In genomic region chr11:1827931-1828330, GRCh38 we compare ENCODE assay signal across 25 cellular contexts. TPM values are rescaled to one million over a fixed set of nuclear protein-coding genes. Genes with fewer than 3 reads are reported as not detected.
DNase-seq lines count a peak whose midpoint lies in the region; ATAC-seq and TF ChIP-seq lines count a peak whose summit lies in the region.
"Had no signal": no experiment of that assay in that cellular context is flagged by ENCODE, and none has a peak within 500 bp of the region (broad histone marks: within the 10 kb centered on the region; RNA-seq: fewer than 3 reads in every experiment).

No MANE protein-coding gene starts in this region.

- H3K27ac Mint-ChIP-seq in MCF 10A (ENCODE audit: low read depth, unreplicated experiment) = peak overlapping the region; percentile 79
- peak overlapping the region in 2 of 3 experiments; percentile 72 to 90 for H3K27ac Mint-ChIP-seq in nephron
- no peak overlapping the region for H3K27ac Mint-ChIP-seq in activated CD8-positive, alpha-beta T cell treated with anti-CD3 and anti-CD28 coated beads for 36 hours
- H3K27ac Mint-ChIP-seq: activated naive CD4-positive, alpha-beta T cell treated with anti-CD3 and anti-CD28 coated beads, Interleukin-2, amount 50 U/mL, for 24 hours; CD4-positive, alpha-beta T cell; IgD-negative memory B cell; immature natural killer cell; natural killer cell treated with Interleukin-12 subunit alpha and Interleukin-12 subunit beta and Interleukin-15 and Interleukin-18, amount 100 ng/mL, for 72 hours; stimulated activated naive B cell treated with anti-CD40 and anti-IgM and Interleukin-4, amounts not matched to agents 10 μg/mL and 1 μg/mL and 100 μg/mL, for 72 hours; WTC11 had no signal

- H3K9me3 ChIP-seq in Panc1 (ENCODE audit: control insufficient read depth, insufficient read depth, low read depth, low read length) (no peaks in the 10 kb centered on the region), upper lobe of left lung (no peaks in the 10 kb centered on the region)
- H3K9me3 ChIP-seq: left ventricle myocardium inferior, suprapubic skin had no signal

- H3K4me3 Mint-ChIP-seq in MCF 10A (ENCODE audit: unreplicated experiment) (peak overlapping the region; percentile 43), nephron (peak overlapping the region in 2 of 3 experiments; percentile 49 to 55)
- H3K4me3 Mint-ChIP-seq in activated CD8-positive, alpha-beta T cell treated with anti-CD3 and anti-CD28 coated beads for 36 hours = no peak overlapping the region
- H3K4me3 Mint-ChIP-seq: activated naive CD4-positive, alpha-beta T cell treated with anti-CD3 and anti-CD28 coated beads, Interleukin-2, amount 50 U/mL, for 24 hours; CD4-positive, alpha-beta T cell; IgD-negative memory B cell; immature natural killer cell; natural killer cell treated with Interleukin-12 subunit alpha and Interleukin-12 subunit beta and Interleukin-15 and Interleukin-18, amount 100 ng/mL, for 72 hours; stimulated activated naive B cell treated with anti-CD40 and anti-IgM and Interleukin-4, amounts not matched to agents 10 μg/mL and 1 μg/mL and 100 μg/mL, for 72 hours; WTC11 had no signal

- H3K27ac ChIP-seq in Panc1 (ENCODE audit: low read length) (peak overlapping the region; percentile 99), upper lobe of left lung (peak overlapping the region; percentile 38 to 80 (median 70))

- H3K27me3 Mint-ChIP-seq in MCF 10A (ENCODE audit: insufficient read depth, unreplicated experiment) (no peaks in the 10 kb centered on the region), nephron (ENCODE audit: low read depth) (peaks cover 3% of the 10 kb centered on the region)
- H3K27me3 Mint-ChIP-seq in activated CD8-positive, alpha-beta T cell treated with anti-CD3 and anti-CD28 coated beads for 36 hours = no peaks in the 10 kb centered on the region
- H3K27me3 Mint-ChIP-seq: activated naive CD4-positive, alpha-beta T cell treated with anti-CD3 and anti-CD28 coated beads, Interleukin-2, amount 50 U/mL, for 24 hours had no signal

- H3K4me1 ChIP-seq in Panc1 (ENCODE audit: control insufficient read depth, insufficient read depth, low read length) = peaks cover 84% of the 10 kb centered on the region
- peaks cover 13 to 62% (median 52%) of the 10 kb centered on the region in 4 donors for H3K4me1 ChIP-seq in upper lobe of left lung

- no peak overlapping the region for H3K4me3 ChIP-seq in Panc1 (ENCODE audit: low read depth in 2 of 2, low read length in 2 of 2)
- no peak overlapping the region for H3K4me3 ChIP-seq in upper lobe of left lung
- H3K4me3 ChIP-seq: left ventricle myocardium inferior, suprapubic skin had no signal

- in situ Hi-C loops in Panc1 (cut with HindIII; ENCODE audit: low pct_unique_long_range_greater_than_20kb, low sequenced_read_pairs) = no loop called here

- CTCF ChIA-PET in Panc1 (lab: Charles Lee) = interaction anchor here (1.0 to 7.7 kb wide), 2 partner anchors 72 to 135 kb away, joined by 6 to 168 read pairs; no protein-coding TSS in a partner anchor
- CTCF ChIA-PET in MCF 10A (lab: Yijun Ruan, JAX) = interaction anchor here (0.8 to 1.6 kb wide), 2 partner anchors 55 to 134 kb away, joined by 3 to 8 read pairs; no protein-coding TSS in a partner anchor
- CTCF ChIA-PET in activated CD8-positive, alpha-beta T cell treated with anti-CD3 and anti-CD28 coated beads for 36 hours (lab: Charles Lee) = interaction anchor here (1.3 to 5.6 kb wide), 3 partner anchors 23 to 134 kb away, joined by 3 to 24 read pairs (median 3); no protein-coding TSS in a partner anchor

- DNase-seq in Panc1 (ENCODE audit: low read depth, low spot score) = no peak
- no peak for DNase-seq in MCF 10A (ENCODE audit: unreplicated experiment)
- peak in 1 of 2 donors; percentile 46 for DNase-seq in upper lobe of left lung
- DNase-seq in NCI-H1092 (lab: John Stamatoyannopoulos, UW) = no peak
- no peak for DNase-seq in activated CD8-positive, alpha-beta T cell treated with anti-CD3 and anti-CD28 coated beads for 36 hours
- DNase-seq: activated CD4-positive, alpha-beta T cell treated with anti-CD3 and anti-CD28 coated beads, Interleukin-2, amount 50 U/mL, for 1 hour; AML-193; CD4-positive, alpha-beta T cell; GOT3; immature natural killer cell; left ventricle myocardium inferior; NCI-H1930; NCI-H524 treated with DMSO at 0.1 percent for 48 hours; stimulated activated naive B cell treated with anti-CD40 and anti-IgM and Interleukin-4, amounts not matched to agents 10 μg/mL and 1 μg/mL and 100 μg/mL, for 72 hours had no signal

- TF ChIP-seq CTCF in Panc1 (IDR thresholded peaks at IDR 0.05) = no peak
- TF ChIP-seq CTCF in MCF 10A (IDR thresholded peaks at IDR 0.05; ENCODE audit: unreplicated experiment) = no peak
- no peak for TF ChIP-seq CTCF in nephron (IDR thresholded peaks at IDR 0.05; ENCODE audit: unreplicated experiment in 3 of 3)
- no peak for TF ChIP-seq CTCF in upper lobe of left lung (IDR thresholded peaks at IDR 0.05)
- no peak for TF ChIP-seq CTCF in activated CD8-positive, alpha-beta T cell treated with anti-CD3 and anti-CD28 coated beads for 36 hours (IDR thresholded peaks at IDR 0.05)

- H3K36me3 Mint-ChIP-seq in MCF 10A (ENCODE audit: insufficient read depth, unreplicated experiment) (no peaks in the 10 kb centered on the region), nephron (ENCODE audit: low read depth) (no peaks in the 10 kb centered on the region)
- H3K36me3 Mint-ChIP-seq in activated CD8-positive, alpha-beta T cell treated with anti-CD3 and anti-CD28 coated beads for 36 hours (ENCODE audit: low read depth) = no peaks in the 10 kb centered on the region
- H3K36me3 Mint-ChIP-seq: activated naive CD4-positive, alpha-beta T cell treated with anti-CD3 and anti-CD28 coated beads, Interleukin-2, amount 50 U/mL, for 24 hours; IgD-negative memory B cell; immature natural killer cell; natural killer cell treated with Interleukin-12 subunit alpha and Interleukin-12 subunit beta and Interleukin-15 and Interleukin-18, amount 100 ng/mL, for 72 hours; stimulated activated naive B cell treated with anti-CD40 and anti-IgM and Interleukin-4, amounts not matched to agents 10 μg/mL and 1 μg/mL and 100 μg/mL, for 72 hours; WTC11 had no signal

- H3K27me3 ChIP-seq in Panc1 (ENCODE audit: control insufficient read depth, insufficient read depth, low read length) = no peaks in the 10 kb centered on the region
- H3K27me3 ChIP-seq in upper lobe of left lung = no peaks in the 10 kb centered on the region
- H3K27me3 ChIP-seq: suprapubic skin had no signal

- ATAC-seq in Panc1 = no peak
- ATAC-seq in upper lobe of left lung (ENCODE audit: low FRiP score in 2 of 2) = no peak
- ATAC-seq in HG03571 (IDR thresholded peaks at IDR 0.05; ENCODE audit: unreplicated experiment) = no peak
- no peak for ATAC-seq in HG02759 (IDR thresholded peaks at IDR 0.05; ENCODE audit: unreplicated experiment)
- ATAC-seq in activated CD8-positive, alpha-beta T cell treated with anti-CD3 and anti-CD28 coated beads for 36 hours = no peak
- ATAC-seq: natural killer cell treated with Interleukin-12 subunit alpha and Interleukin-12 subunit beta and Interleukin-15 and Interleukin-18, amount 100 ng/mL, for 72 hours; stimulated activated naive B cell treated with anti-CD40 and anti-IgM and Interleukin-4, amounts not matched to agents 10 μg/mL and 1 μg/mL and 100 μg/mL, for 72 hours; WTC11 had no signal

- H3K4me1 Mint-ChIP-seq in MCF 10A (ENCODE audit: insufficient read depth, unreplicated experiment) (peaks cover 47% of the 10 kb centered on the region), nephron (peaks cover 33% of the 10 kb centered on the region)
- H3K4me1 Mint-ChIP-seq in activated CD8-positive, alpha-beta T cell treated with anti-CD3 and anti-CD28 coated beads for 36 hours (ENCODE audit: low read depth) = no peaks in the 10 kb centered on the region

- BruUV-seq in Panc1 (replicated peaks; lab: Mats Ljungman, UMichigan) = no TSS peak
- BruUV-seq in MCF 10A (replicated peaks; lab: Mats Ljungman, UMichigan) = no TSS peak

- no peak for TF ChIP-seq EP300 in upper lobe of left lung (IDR thresholded peaks at IDR 0.05)

- POLR2A ChIA-PET in Panc1 (lab: Charles Lee) (interaction anchor here (0.6 kb wide), 2 partner anchors 12 to 42 kb away, joined by 3 read pairs; no protein-coding TSS in a partner anchor), MCF 10A (lab: Yijun Ruan, JAX) (interaction anchor here (1.4 to 4.9 kb wide), 6 partner anchors 9 to 78 kb away, joined by 3 to 42 read pairs (median 7); partner anchors contain the start of genes CTSD and IFITM10)
- POLR2A ChIA-PET in activated CD8-positive, alpha-beta T cell treated with anti-CD3 and anti-CD28 coated beads for 36 hours (lab: Charles Lee) = no interaction called here

- WGBS in upper lobe of left lung, 2 donors = 80 to 82% methylated on average over 19 of the region's 19 CpGs

- TF ChIP-seq POLR2A in upper lobe of left lung (IDR thresholded peaks at IDR 0.05) = no peak

- H3K9me3 Mint-ChIP-seq in MCF 10A (ENCODE audit: unreplicated experiment) = no peaks in the 10 kb centered on the region
- H3K9me3 Mint-ChIP-seq in nephron = no peaks in the 10 kb centered on the region
- no peaks in the 10 kb centered on the region for H3K9me3 Mint-ChIP-seq in activated CD8-positive, alpha-beta T cell treated with anti-CD3 and anti-CD28 coated beads for 36 hours
- H3K9me3 Mint-ChIP-seq: activated naive CD4-positive, alpha-beta T cell treated with anti-CD3 and anti-CD28 coated beads, Interleukin-2, amount 50 U/mL, for 24 hours; CD4-positive, alpha-beta T cell; IgD-negative memory B cell; immature natural killer cell; natural killer cell treated with Interleukin-12 subunit alpha and Interleukin-12 subunit beta and Interleukin-15 and Interleukin-18, amount 100 ng/mL, for 72 hours; stimulated activated naive B cell treated with anti-CD40 and anti-IgM and Interleukin-4, amounts not matched to agents 10 μg/mL and 1 μg/mL and 100 μg/mL, for 72 hours; WTC11 had no signal

- H3K36me3 ChIP-seq in Panc1 (ENCODE audit: control insufficient read depth, insufficient read depth, low read length) (no peaks in the 10 kb centered on the region), upper lobe of left lung (no peaks in the 10 kb centered on the region)
- H3K36me3 ChIP-seq: left ventricle myocardium inferior, suprapubic skin had no signal

- intact Hi-C loops in Panc1 (cut with micrococcal nuclease; ENCODE audit: unreplicated experiment) = loop anchor here (2.0 to 10.0 kb wide), 3 partner anchors 135 to 283 kb away; no protein-coding TSS in a partner anchor
- intact Hi-C loops in MCF 10A (cut with micrococcal nuclease) = loop anchor here (5.0 kb wide), 1 partner anchor 81 kb away; no protein-coding TSS in a partner anchor
- intact Hi-C loops in activated CD8-positive, alpha-beta T cell treated with anti-CD3 and anti-CD28 coated beads for 36 hours (cut with micrococcal nuclease) = loop anchor here (5.0 kb wide), 1 partner anchor 176 kb away; no protein-coding TSS in a partner anchor

RNA-seq across cellular contexts. Expression of gene SYT8, which starts 6.9 kb away (rescaled TPM):
- total RNA-seq in Panc1 (2021; ENCODE audit: unreplicated experiment) (3.5 TPM), MCF 10A (2022) (141 and 308 TPM in 2 replicates), upper lobe of left lung (10 to 100 TPM in 4 of 6 donors, 1 to 10 TPM in 2; 7.4 to 31.3 (median 22.9) TPM)
- polyA plus RNA-seq in Panc1 (2012; ENCODE audit: insufficient read length) = 1.9 TPM
- not detected for total RNA-seq in activated CD8-positive, alpha-beta T cell treated with anti-CD3 and anti-CD28 coated beads for 36 hours
- total RNA-seq: CD4-positive, alpha-beta T cell; endothelial cell of umbilical vein; fibroblast of lung; left ventricle myocardium inferior; mononuclear cell; natural killer cell treated with Interleukin-12 subunit alpha and Interleukin-12 subunit beta and Interleukin-15 and Interleukin-18, amount 100 ng/mL, for 72 hours had no signal
- polyA plus RNA-seq: endothelial cell of umbilical vein, fibroblast of lung, IgD-negative memory B cell, immature natural killer cell had no signal

RNA-seq across cellular contexts. Expression of gene TNNI2, which starts 10.8 kb away (rescaled TPM):
- total RNA-seq in Panc1 (2021; ENCODE audit: unreplicated experiment) = 0.46 TPM
- polyA plus RNA-seq in Panc1 (2012; ENCODE audit: insufficient read length) = 0.64 TPM
- total RNA-seq in MCF 10A (2022) = 43.3 and 77.7 TPM in 2 replicates
- total RNA-seq in upper lobe of left lung = 10 to 100 TPM in 5 of 6 donors, 1 to 10 TPM in 1; 7.3 to 28.3 (median 16.7) TPM
- total RNA-seq in activated CD8-positive, alpha-beta T cell treated with anti-CD3 and anti-CD28 coated beads for 36 hours = under 1 TPM in 1 of 2 experiments, not detected in 1; 0.92 TPM
- total RNA-seq: endothelial cell of umbilical vein, fibroblast of lung, left ventricle myocardium inferior, WTC11 had no signal
- polyA plus RNA-seq: endothelial cell of umbilical vein, fibroblast of lung had no signal

RNA-seq across cellular contexts. Expression of gene LSP1, which starts 25.0 kb away (rescaled TPM):
- 0.90 TPM for total RNA-seq in Panc1 (2021; ENCODE audit: unreplicated experiment)
- polyA plus RNA-seq in Panc1 (2012; ENCODE audit: insufficient read length) = 1.3 TPM
- total RNA-seq in MCF 10A (2022) = 3.3 and 3.7 TPM in 2 replicates
- 100 to 1,000 TPM in 2 of 6 donors, 10 to 100 TPM in 4; 29.3 to 162 (median 66.2) TPM for total RNA-seq in upper lobe of left lung
- 100 to 1,000 TPM; 247 to 251 TPM for total RNA-seq in activated CD8-positive, alpha-beta T cell treated with anti-CD3 and anti-CD28 coated beads for 36 hours
- total RNA-seq: endothelial cell of umbilical vein had no signal
- polyA plus RNA-seq: endothelial cell of umbilical vein had no signal
